ENCODE assay signal across 1 cellular context in the genomic region with DNA sequence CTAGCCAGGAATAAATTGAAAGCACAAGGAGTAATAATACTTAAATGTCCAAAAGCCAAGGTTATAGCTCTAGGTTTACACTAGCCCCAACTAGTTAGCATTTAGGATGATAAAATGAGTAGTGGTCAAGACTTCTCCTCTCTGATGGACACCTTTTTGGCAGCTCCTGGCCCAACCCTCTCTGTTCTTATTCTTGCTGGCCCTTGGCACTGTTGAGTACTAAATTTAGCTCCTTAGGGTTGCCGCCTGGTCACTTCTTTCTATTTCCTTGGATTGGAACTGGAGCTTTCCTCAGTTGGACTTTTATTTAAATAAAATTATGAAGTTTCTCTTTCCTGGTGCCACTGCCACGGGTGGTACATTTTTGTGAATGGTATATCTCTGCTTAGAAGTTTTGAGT.
TF ChIP-seq lines count a peak whose summit lies in the region.

No MANE protein-coding gene starts in this region.

TF ChIP-seq in SK-N-SH, 30 proteins besides CTCF, POLR2A, EP300 and RAD21:
- TF ChIP-seq YY1 (IDR thresholded peaks at IDR 0.05; ENCODE audit: low read depth): no peak
TF ChIP-seq in SK-N-SH: peak in this region for 0.
